ENCODE assay signal across 25 cellular contexts in genomic region chr16:62832214-62832613, GRCh38.
"Had no signal": no experiment of that assay in that cellular context is flagged by ENCODE, and none has a peak within 500 bp of the region (broad histone marks: within the 10 kb centered on the region; RNA-seq: fewer than 3 reads in every experiment).

No MANE protein-coding gene starts in this region.

- H3K4me1 Mint-ChIP-seq: naive B cell; natural killer cell; nephron progenitor cell; stimulated activated memory B cell treated with anti-CD40 and anti-IgM and Interleukin-4, amounts not matched to agents 10 μg/mL and 1 μg/mL and 100 μg/mL, for 72 hours; stimulated activated naive CD8-positive, alpha-beta T cell treated with anti-CD3 and anti-CD28 coated beads, Interleukin-15, amount 100 ng/mL, for 72 hours had no signal

- H3K27ac ChIP-seq: hepatocyte, left ventricle myocardium inferior, ovary, right atrium auricular region, right lobe of liver, tibial nerve, uterus had no signal

- DNase-seq: left ventricle myocardium inferior; mesendoderm; naive B cell; natural killer cell; nephron progenitor cell; ovary; right lobe of liver; stimulated activated CD4-positive, alpha-beta T cell treated with anti-CD3 and anti-CD28 coated beads, Interleukin-1b, Interleukin-23, amount 100 ng/mL, for 48 hours; stimulated activated CD4-positive, alpha-beta T cell treated with anti-CD3 and anti-CD28 coated beads, Interleukin-2, amount 100 ng/mL, for 48 hours; stimulated activated CD4-positive, alpha-beta T cell treated with anti-CD3 and anti-CD28 coated beads, Interleukin-4, amount 100 ng/mL, for 4 hours; stimulated activated CD8-positive, alpha-beta memory T cell treated with anti-CD3 and anti-CD28 coated beads, Interleukin-4, amount 100 ng/mL, for 48 hours; stimulated activated naive CD4-positive, alpha-beta T cell treated with Interleukin-2 at 50 U/mL for 16 hours; stimulated activated naive CD8-positive, alpha-beta T cell treated with anti-CD3 and anti-CD28 coated beads, Interleukin-15, amount 100 ng/mL, for 72 hours; substantia nigra; uterus had no signal

- H3K36me3 ChIP-seq: left ventricle myocardium inferior, ovary, right atrium auricular region, right lobe of liver, tibial nerve, uterus had no signal

- H3K4me2 ChIP-seq: hepatocyte, smooth muscle cell had no signal

- H3K4me1 ChIP-seq: left ventricle myocardium inferior, right atrium auricular region, tibial nerve, uterus had no signal

- H3K9me3 ChIP-seq: left ventricle myocardium inferior, ovary, right atrium auricular region, right lobe of liver, tibial nerve, uterus had no signal

- H3K27me3 ChIP-seq: hepatocyte, ovary, right atrium auricular region, right lobe of liver, tibial nerve, uterus had no signal

- H3K27ac Mint-ChIP-seq: mesothelial cell of epicardium; naive B cell; natural killer cell; nephron progenitor cell; progenitor cell of endocrine pancreas; stimulated activated memory B cell treated with anti-CD40 and anti-IgM and Interleukin-4, amounts not matched to agents 10 μg/mL and 1 μg/mL and 100 μg/mL, for 72 hours; stimulated activated naive CD8-positive, alpha-beta T cell treated with anti-CD3 and anti-CD28 coated beads, Interleukin-15, amount 100 ng/mL, for 72 hours; type B pancreatic cell had no signal

- H3K9me3 Mint-ChIP-seq: mesothelial cell of epicardium, nephron progenitor cell, type B pancreatic cell had no signal

- H3K4me3 Mint-ChIP-seq: mesothelial cell of epicardium; naive B cell; natural killer cell; nephron progenitor cell; stimulated activated memory B cell treated with anti-CD40 and anti-IgM and Interleukin-4, amounts not matched to agents 10 μg/mL and 1 μg/mL and 100 μg/mL, for 72 hours; stimulated activated naive CD8-positive, alpha-beta T cell treated with anti-CD3 and anti-CD28 coated beads, Interleukin-15, amount 100 ng/mL, for 72 hours; type B pancreatic cell had no signal

- H2AFZ ChIP-seq: hepatocyte had no signal

- H3K27me3 Mint-ChIP-seq: naive B cell; progenitor cell of endocrine pancreas; stimulated activated memory B cell treated with anti-CD40 and anti-IgM and Interleukin-4, amounts not matched to agents 10 μg/mL and 1 μg/mL and 100 μg/mL, for 72 hours; stimulated activated naive CD8-positive, alpha-beta T cell treated with anti-CD3 and anti-CD28 coated beads, Interleukin-15, amount 100 ng/mL, for 72 hours; type B pancreatic cell had no signal

- H3K36me3 Mint-ChIP-seq: mesothelial cell of epicardium; naive B cell; natural killer cell; stimulated activated memory B cell treated with anti-CD40 and anti-IgM and Interleukin-4, amounts not matched to agents 10 μg/mL and 1 μg/mL and 100 μg/mL, for 72 hours; type B pancreatic cell had no signal

- FAIRE-seq: keratinocyte had no signal

- H3K4me3 ChIP-seq: hepatocyte, left ventricle myocardium inferior, lung, ovary, right atrium auricular region, right lobe of liver, smooth muscle cell, tibial nerve, uterus had no signal
